Comparison of ENCODE assay signal across 1 cellular context in the genomic region with DNA sequence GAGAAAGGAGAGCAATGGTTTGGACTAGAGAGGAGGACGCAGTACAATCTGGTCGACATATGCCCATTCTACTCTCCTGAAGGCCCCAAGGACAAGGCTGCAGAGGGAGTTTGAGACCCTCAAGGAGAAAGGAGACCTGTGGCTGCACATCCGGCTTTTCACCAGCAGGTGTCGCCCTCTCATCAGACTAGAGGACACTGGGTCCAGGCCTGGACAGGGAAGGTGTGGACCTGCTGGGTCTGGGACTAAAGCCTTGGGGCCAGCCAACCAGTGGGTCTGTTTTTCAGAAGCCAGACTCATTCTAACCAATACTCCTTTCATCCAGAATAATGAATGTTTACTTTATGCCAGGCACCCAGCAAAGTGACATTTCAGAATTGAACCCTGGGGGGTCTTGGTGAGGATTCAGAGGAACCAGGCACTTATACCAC.
TF ChIP-seq lines count a peak whose summit lies in the region.

No MANE protein-coding gene starts in this region.

TF ChIP-seq in HepG2, 621 proteins besides CTCF, POLR2A, EP300 and RAD21 (continued from another document):
- TF ChIP-seq, protein P1, sequence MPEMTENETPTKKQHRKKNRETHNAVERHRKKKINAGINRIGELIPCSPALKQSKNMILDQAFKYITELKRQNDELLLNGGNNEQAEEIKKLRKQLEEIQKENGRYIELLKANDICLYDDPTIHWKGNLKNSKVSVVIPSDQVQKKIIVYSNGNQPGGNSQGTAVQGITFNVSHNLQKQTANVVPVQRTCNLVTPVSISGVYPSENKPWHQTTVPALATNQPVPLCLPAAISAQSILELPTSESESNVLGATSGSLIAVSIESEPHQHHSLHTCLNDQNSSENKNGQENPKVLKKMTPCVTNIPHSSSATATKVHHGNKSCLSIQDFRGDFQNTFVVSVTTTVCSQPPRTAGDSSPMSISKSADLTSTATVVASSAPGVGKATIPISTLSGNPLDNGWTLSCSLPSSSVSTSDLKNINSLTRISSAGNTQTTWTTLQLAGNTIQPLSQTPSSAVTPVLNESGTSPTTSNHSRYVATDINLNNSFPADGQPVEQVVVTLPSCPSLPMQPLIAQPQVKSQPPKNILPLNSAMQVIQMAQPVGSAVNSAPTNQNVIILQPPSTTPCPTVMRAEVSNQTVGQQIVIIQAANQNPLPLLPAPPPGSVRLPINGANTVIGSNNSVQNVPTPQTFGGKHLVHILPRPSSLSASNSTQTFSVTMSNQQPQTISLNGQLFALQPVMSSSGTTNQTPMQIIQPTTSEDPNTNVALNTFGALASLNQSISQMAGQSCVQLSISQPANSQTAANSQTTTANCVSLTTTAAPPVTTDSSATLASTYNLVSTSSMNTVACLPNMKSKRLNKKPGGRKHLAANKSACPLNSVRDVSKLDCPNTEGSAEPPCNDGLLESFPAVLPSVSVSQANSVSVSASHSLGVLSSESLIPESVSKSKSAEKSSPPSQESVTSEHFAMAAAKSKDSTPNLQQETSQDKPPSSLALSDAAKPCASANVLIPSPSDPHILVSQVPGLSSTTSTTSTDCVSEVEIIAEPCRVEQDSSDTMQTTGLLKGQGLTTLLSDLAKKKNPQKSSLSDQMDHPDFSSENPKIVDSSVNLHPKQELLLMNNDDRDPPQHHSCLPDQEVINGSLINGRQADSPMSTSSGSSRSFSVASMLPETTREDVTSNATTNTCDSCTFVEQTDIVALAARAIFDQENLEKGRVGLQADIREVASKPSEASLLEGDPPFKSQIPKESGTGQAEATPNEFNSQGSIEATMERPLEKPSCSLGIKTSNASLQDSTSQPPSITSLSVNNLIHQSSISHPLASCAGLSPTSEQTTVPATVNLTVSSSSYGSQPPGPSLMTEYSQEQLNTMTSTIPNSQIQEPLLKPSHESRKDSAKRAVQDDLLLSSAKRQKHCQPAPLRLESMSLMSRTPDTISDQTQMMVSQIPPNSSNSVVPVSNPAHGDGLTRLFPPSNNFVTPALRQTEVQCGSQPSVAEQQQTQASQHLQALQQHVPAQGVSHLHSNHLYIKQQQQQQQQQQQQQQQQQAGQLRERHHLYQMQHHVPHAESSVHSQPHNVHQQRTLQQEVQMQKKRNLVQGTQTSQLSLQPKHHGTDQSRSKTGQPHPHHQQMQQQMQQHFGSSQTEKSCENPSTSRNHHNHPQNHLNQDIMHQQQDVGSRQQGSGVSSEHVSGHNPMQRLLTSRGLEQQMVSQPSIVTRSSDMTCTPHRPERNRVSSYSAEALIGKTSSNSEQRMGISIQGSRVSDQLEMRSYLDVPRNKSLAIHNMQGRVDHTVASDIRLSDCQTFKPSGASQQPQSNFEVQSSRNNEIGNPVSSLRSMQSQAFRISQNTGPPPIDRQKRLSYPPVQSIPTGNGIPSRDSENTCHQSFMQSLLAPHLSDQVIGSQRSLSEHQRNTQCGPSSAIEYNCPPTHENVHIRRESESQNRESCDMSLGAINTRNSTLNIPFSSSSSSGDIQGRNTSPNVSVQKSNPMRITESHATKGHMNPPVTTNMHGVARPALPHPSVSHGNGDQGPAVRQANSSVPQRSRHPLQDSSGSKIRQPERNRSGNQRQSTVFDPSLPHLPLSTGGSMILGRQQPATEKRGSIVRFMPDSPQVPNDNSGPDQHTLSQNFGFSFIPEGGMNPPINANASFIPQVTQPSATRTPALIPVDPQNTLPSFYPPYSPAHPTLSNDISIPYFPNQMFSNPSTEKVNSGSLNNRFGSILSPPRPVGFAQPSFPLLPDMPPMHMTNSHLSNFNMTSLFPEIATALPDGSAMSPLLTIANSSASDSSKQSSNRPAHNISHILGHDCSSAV (CRISPR knock-in tag; IDR thresholded peaks at IDR 0.05; ENCODE audit: borderline replicate concordance) = no peak
- TF ChIP-seq ZNF547 (CRISPR knock-in tag; IDR thresholded peaks at IDR 0.05) (no peak), KDM1A (CRISPR knock-in tag; IDR thresholded peaks at IDR 0.05) (no peak), ZNF772 (CRISPR knock-in tag; IDR thresholded peaks at IDR 0.05) (no peak), ZNF33B (CRISPR knock-in tag; IDR thresholded peaks at IDR 0.05) (no peak), TFAP4 (IDR thresholded peaks at IDR 0.05; ENCODE audit: borderline replicate concordance, low read depth) (no peak), ZNF33A (CRISPR knock-in tag; IDR thresholded peaks at IDR 0.05; ENCODE audit: borderline replicate concordance) (no peak), MLXIP (CRISPR knock-in tag; IDR thresholded peaks at IDR 0.05; ENCODE audit: borderline replicate concordance) (no peak), ZNF501 (CRISPR knock-in tag; IDR thresholded peaks at IDR 0.05) (peak; percentile 67), ZNF564 (CRISPR knock-in tag; IDR thresholded peaks at IDR 0.05) (no peak), CBX5 (CRISPR knock-in tag; IDR thresholded peaks at IDR 0.05; ENCODE audit: borderline replicate concordance) (peak; percentile 16; the same call in 1 of the 2 replicates), ARNTL (CRISPR knock-in tag; IDR thresholded peaks at IDR 0.05) (no peak), TCF7 (IDR thresholded peaks at IDR 0.05; ENCODE audit: low read depth) (no peak)
